In genomic region chr1:32186077-32186476, GRCh38 we compare ENCODE assay signal across 12 cellular contexts. TPM values are rescaled to one million over a fixed set of nuclear protein-coding genes. Genes with fewer than 3 reads are reported as not detected.
A peak's percentile ranks its signal among the peaks of the same experiment; 100 is the strongest.
DNase-seq lines count a peak whose midpoint lies in the region; ATAC-seq and TF ChIP-seq lines count a peak whose summit lies in the region.
"Had no signal": no experiment of that assay in that cellular context is flagged by ENCODE, and none has a peak within 500 bp of the region (broad histone marks: within the 10 kb centered on the region; RNA-seq: fewer than 3 reads in every experiment).

No MANE protein-coding gene starts in this region.

- H3K27ac ChIP-seq in DND-41 (ENCODE audit: low read length) (peak overlapping the region; percentile 45), WERI-Rb-1 (no peak overlapping the region)
- H3K27ac ChIP-seq: stomach had no signal

- H3K4me2 ChIP-seq in DND-41 (ENCODE audit: insufficient read depth, low read length) (peak overlapping the region; percentile 10; the same call in 1 of the 2 replicates), Loucy (ENCODE audit: low read depth, low read length, poor library complexity, severe bottlenecking) (peak overlapping the region; percentile 72)

- H3K79me2 ChIP-seq in DND-41 (ENCODE audit: insufficient read depth, low read length) (peaks cover 73% of the 10 kb centered on the region), Loucy (ENCODE audit: insufficient read depth, low read length) (peaks cover 82% of the 10 kb centered on the region)

- peaks cover 43% of the 10 kb centered on the region for H3K4me1 Mint-ChIP-seq in chondrocyte (ENCODE audit: low read depth)

- no peaks in the 10 kb centered on the region for H3K27me3 Mint-ChIP-seq in chondrocyte (ENCODE audit: low read depth)

- peaks cover 35% of the 10 kb centered on the region for H4K20me1 ChIP-seq in DND-41 (ENCODE audit: insufficient read depth, low read length)
- H4K20me1 ChIP-seq in Loucy (ENCODE audit: insufficient read depth, low read length, poor library complexity, severe bottlenecking): peaks cover 63% of the 10 kb centered on the region

- no peaks in the 10 kb centered on the region for H3K9me2 ChIP-seq in Loucy (replicated peaks; ENCODE audit: low read depth, low read length)

- no peak for TF ChIP-seq CTCF in DND-41 (IDR thresholded peaks at IDR 0.05; ENCODE audit: borderline replicate concordance, extremely low read depth, low read length, poor library complexity, severe bottlenecking)
- TF ChIP-seq CTCF in Loucy (conservative IDR thresholded peaks at IDR 0.05; ENCODE audit: low read length): no peak
- no peak for TF ChIP-seq CTCF in chondrocyte (IDR thresholded peaks at IDR 0.05)
- no peak for TF ChIP-seq CTCF in WERI-Rb-1 (IDR thresholded peaks at IDR 0.05; ENCODE audit: low read depth, low read length)

- no peaks in the 10 kb centered on the region for H3F3A ChIP-seq in Loucy (ENCODE audit: low read depth)

- H3K9ac ChIP-seq in DND-41 (ENCODE audit: low read depth, low read length): peak overlapping the region; percentile 22
- H3K9ac ChIP-seq in Loucy (ENCODE audit: low read depth, low read length, poor library complexity, severe bottlenecking): peak overlapping the region; percentile 66

- no peaks in the 10 kb centered on the region for H3K27me3 ChIP-seq in DND-41 (ENCODE audit: insufficient read depth, low read length, poor library complexity)
- no peaks in the 10 kb centered on the region for H3K27me3 ChIP-seq in Loucy (ENCODE audit: insufficient read depth, low read length, poor library complexity, severe bottlenecking)
- no peaks in the 10 kb centered on the region for H3K27me3 ChIP-seq in WERI-Rb-1 (ENCODE audit: insufficient read depth, low read depth, severe bottlenecking)
- H3K27me3 ChIP-seq: MG63, stomach had no signal

- H3K36me3 Mint-ChIP-seq in chondrocyte (ENCODE audit: low read depth): peaks cover 42% of the 10 kb centered on the region

- H3K4me3 Mint-ChIP-seq in chondrocyte (ENCODE audit: unreplicated experiment): no peak overlapping the region
- H3K4me3 Mint-ChIP-seq: mesothelial cell of epicardium had no signal

- H2AFZ ChIP-seq in DND-41 (ENCODE audit: low read depth, low read length): no peak overlapping the region
- H2AFZ ChIP-seq in Loucy (ENCODE audit: low read length): no peak overlapping the region

- H3K4me1 ChIP-seq in DND-41 (ENCODE audit: insufficient read depth, low read length): peaks cover 55% of the 10 kb centered on the region
- H3K4me1 ChIP-seq in Loucy (ENCODE audit: insufficient read depth, low read length, poor library complexity, severe bottlenecking): peaks cover 47% of the 10 kb centered on the region

- DNase-seq in DND-41 (peak; percentile 72), chondrocyte (ENCODE audit: low spot score) (no peak), WERI-Rb-1 (no peak), GM19238 (ENCODE audit: insufficient read length, low spot score) (no peak)
- DNase-seq: MG63, PC-3, stomach had no signal

- no peaks in the 10 kb centered on the region for H3K9me3 ChIP-seq in DND-41 (ENCODE audit: insufficient read depth, low read length, severe bottlenecking)
- H3K9me3 ChIP-seq in Loucy (ENCODE audit: insufficient read depth, low read depth, low read length): no peaks in the 10 kb centered on the region
- no peaks in the 10 kb centered on the region for H3K9me3 ChIP-seq in WERI-Rb-1 (ENCODE audit: severe bottlenecking)
- H3K9me3 ChIP-seq: MG63, stomach had no signal

- H3K4me3 ChIP-seq in DND-41 (ENCODE audit: low read depth in 1 of 2, low read length in 2 of 2): no peak overlapping the region
- H3K4me3 ChIP-seq in Loucy (ENCODE audit: low read length, poor library complexity, severe bottlenecking): peak overlapping the region; percentile 54
- H3K4me3 ChIP-seq in WERI-Rb-1 (ENCODE audit: low read depth, low read length): no peak overlapping the region
- H3K4me3 ChIP-seq: MG63, stomach had no signal

- H3K36me3 ChIP-seq in DND-41 (ENCODE audit: insufficient read depth, low read length): peaks cover 91% of the 10 kb centered on the region
- peaks cover 56% of the 10 kb centered on the region; the same call in 1 of the 2 replicates for H3K36me3 ChIP-seq in Loucy (ENCODE audit: insufficient read depth, low read length)
- peaks cover 98% of the 10 kb centered on the region for H3K36me3 ChIP-seq in WERI-Rb-1

- H3K9me3 Mint-ChIP-seq in chondrocyte (ENCODE audit: low read depth): no peaks in the 10 kb centered on the region
- H3K9me3 Mint-ChIP-seq: mesothelial cell of epicardium had no signal

- ATAC-seq in DND-41 (ENCODE audit: insufficient read depth, low read depth) (peak; percentile 88), HG03457 (IDR thresholded peaks at IDR 0.05; ENCODE audit: unreplicated experiment) (no peak)
- ATAC-seq: PC-3 had no signal

- H3K27ac Mint-ChIP-seq in chondrocyte (ENCODE audit: unreplicated experiment): peak overlapping the region; percentile 94
- H3K27ac Mint-ChIP-seq: mesothelial cell of epicardium had no signal

RNA-seq across cellular contexts. Expression of gene TXLNA, which starts 6.6 kb away (rescaled TPM):
- total RNA-seq in chondrocyte: 78.3 to 86.7 TPM (median 84.3 TPM) in 3 replicates

RNA-seq across cellular contexts. Expression of gene CCDC28B, which starts 14.3 kb away (rescaled TPM):
- 29.7 to 32.9 TPM (median 30.7 TPM) in 3 replicates for total RNA-seq in chondrocyte

RNA-seq across cellular contexts. Expression of gene IQCC, which starts 19.4 kb away (rescaled TPM):
- total RNA-seq in chondrocyte: 1.5 to 3.3 TPM (median 2.0 TPM) in 3 replicates

RNA-seq across cellular contexts. Expression of gene DCDC2B, which starts 22.8 kb away (rescaled TPM):
- total RNA-seq in chondrocyte: not detected in 3 replicates
- total RNA-seq: epithelial cell of proximal tubule; mesothelial cell of epicardium; PC-3; stomach; T-helper 2 cell treated with Interferon-gamma antibody and Interleukin-4, amounts not matched to agents 100 ng/mL and 5 ng/mL, for 36 hours had no signal

RNA-seq across cellular contexts. Expression of gene TMEM234, which starts 36.1 kb away (rescaled TPM):
- total RNA-seq in chondrocyte: 20.8 to 23.9 TPM (median 22.8 TPM) in 3 replicates
